ENCODE assay signal across 2 cellular contexts in the genomic region with DNA sequence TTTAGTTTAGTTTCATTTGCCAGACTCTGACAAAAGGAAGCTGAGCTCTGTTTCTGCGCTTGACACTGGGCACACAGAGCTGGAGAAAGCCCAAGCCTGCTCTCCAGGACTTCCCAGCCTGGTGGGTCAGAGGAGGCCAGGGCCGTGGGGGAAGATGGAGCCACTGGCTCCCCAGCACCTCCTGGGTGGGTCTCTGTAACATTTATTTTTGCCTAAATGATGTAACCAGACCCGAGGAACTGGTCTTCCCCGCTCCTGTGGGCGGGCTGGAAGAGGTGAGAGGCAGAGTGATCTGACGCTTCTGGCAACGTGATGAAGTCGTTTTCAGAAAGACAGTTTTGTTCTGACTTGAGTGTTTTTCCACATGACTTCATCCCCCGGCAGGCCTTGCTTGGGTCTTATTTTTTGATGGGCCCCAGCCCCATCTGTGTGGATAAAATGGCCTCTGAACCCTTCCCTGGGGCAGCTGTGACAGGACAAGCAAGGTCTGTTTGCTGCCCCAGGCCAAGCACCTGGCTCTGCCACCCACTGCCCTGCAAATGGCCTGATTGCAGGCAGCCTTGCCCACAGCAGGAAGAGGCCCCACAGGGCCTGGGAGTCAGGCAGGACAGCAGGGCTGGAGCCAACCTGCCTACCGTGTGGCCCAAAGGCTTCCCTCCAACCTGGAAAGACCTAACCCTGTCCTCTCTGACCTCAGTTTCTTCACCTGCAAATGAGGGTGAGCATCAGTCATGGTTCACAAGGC.
TF ChIP-seq lines count a peak whose summit lies in the region.

No MANE protein-coding gene starts in this region.

TF ChIP-seq in SK-N-SH treated with all-trans-retinoic acid at 6 μM for 48 hours, 23 proteins besides CTCF, POLR2A, EP300 and RAD21 (continued from another document):
- TF ChIP-seq, protein P1, sequence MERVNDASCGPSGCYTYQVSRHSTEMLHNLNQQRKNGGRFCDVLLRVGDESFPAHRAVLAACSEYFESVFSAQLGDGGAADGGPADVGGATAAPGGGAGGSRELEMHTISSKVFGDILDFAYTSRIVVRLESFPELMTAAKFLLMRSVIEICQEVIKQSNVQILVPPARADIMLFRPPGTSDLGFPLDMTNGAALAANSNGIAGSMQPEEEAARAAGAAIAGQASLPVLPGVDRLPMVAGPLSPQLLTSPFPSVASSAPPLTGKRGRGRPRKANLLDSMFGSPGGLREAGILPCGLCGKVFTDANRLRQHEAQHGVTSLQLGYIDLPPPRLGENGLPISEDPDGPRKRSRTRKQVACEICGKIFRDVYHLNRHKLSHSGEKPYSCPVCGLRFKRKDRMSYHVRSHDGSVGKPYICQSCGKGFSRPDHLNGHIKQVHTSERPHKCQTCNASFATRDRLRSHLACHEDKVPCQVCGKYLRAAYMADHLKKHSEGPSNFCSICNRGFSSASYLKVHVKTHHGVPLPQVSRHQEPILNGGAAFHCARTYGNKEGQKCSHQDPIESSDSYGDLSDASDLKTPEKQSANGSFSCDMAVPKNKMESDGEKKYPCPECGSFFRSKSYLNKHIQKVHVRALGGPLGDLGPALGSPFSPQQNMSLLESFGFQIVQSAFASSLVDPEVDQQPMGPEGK (CRISPR knock-in tag; IDR thresholded peaks at IDR 0.05; ENCODE audit: borderline replicate concordance) = no peak
- TF ChIP-seq SNAI2 (CRISPR knock-in tag; IDR thresholded peaks at IDR 0.05) (no peak), ZNF70 (CRISPR knock-in tag; IDR thresholded peaks at IDR 0.05) (no peak), ZNF8 (CRISPR knock-in tag; IDR thresholded peaks at IDR 0.05) (no peak), CSDC2 (CRISPR knock-in tag; IDR thresholded peaks at IDR 0.05) (no peak), BACH2 (CRISPR knock-in tag; IDR thresholded peaks at IDR 0.05; ENCODE audit: borderline replicate concordance) (no peak), RARB (CRISPR knock-in tag; IDR thresholded peaks at IDR 0.05) (no peak), OSR1 (CRISPR knock-in tag; IDR thresholded peaks at IDR 0.05) (no peak), ZFP3 (CRISPR knock-in tag; IDR thresholded peaks at IDR 0.05) (no peak), GLIS3 (CRISPR knock-in tag; IDR thresholded peaks at IDR 0.05) (no peak), ZC3H10 (CRISPR knock-in tag; IDR thresholded peaks at IDR 0.05) (no peak), ISL1 (CRISPR knock-in tag; IDR thresholded peaks at IDR 0.05) (no peak)
- TF ChIP-seq, protein P2, sequence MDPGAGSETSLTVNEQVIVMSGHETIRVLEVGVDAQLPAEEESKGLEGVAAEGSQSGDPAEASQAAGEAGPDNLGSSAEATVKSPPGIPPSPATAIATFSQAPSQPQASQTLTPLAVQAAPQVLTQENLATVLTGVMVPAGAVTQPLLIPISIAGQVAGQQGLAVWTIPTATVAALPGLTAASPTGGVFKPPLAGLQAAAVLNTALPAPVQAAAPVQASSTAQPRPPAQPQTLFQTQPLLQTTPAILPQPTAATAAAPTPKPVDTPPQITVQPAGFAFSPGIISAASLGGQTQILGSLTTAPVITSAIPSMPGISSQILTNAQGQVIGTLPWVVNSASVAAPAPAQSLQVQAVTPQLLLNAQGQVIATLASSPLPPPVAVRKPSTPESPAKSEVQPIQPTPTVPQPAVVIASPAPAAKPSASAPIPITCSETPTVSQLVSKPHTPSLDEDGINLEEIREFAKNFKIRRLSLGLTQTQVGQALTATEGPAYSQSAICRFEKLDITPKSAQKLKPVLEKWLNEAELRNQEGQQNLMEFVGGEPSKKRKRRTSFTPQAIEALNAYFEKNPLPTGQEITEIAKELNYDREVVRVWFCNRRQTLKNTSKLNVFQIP (CRISPR knock-in tag; IDR thresholded peaks at IDR 0.05; ENCODE audit: borderline replicate concordance, low read depth) = no peak
- TF ChIP-seq, protein P3, sequence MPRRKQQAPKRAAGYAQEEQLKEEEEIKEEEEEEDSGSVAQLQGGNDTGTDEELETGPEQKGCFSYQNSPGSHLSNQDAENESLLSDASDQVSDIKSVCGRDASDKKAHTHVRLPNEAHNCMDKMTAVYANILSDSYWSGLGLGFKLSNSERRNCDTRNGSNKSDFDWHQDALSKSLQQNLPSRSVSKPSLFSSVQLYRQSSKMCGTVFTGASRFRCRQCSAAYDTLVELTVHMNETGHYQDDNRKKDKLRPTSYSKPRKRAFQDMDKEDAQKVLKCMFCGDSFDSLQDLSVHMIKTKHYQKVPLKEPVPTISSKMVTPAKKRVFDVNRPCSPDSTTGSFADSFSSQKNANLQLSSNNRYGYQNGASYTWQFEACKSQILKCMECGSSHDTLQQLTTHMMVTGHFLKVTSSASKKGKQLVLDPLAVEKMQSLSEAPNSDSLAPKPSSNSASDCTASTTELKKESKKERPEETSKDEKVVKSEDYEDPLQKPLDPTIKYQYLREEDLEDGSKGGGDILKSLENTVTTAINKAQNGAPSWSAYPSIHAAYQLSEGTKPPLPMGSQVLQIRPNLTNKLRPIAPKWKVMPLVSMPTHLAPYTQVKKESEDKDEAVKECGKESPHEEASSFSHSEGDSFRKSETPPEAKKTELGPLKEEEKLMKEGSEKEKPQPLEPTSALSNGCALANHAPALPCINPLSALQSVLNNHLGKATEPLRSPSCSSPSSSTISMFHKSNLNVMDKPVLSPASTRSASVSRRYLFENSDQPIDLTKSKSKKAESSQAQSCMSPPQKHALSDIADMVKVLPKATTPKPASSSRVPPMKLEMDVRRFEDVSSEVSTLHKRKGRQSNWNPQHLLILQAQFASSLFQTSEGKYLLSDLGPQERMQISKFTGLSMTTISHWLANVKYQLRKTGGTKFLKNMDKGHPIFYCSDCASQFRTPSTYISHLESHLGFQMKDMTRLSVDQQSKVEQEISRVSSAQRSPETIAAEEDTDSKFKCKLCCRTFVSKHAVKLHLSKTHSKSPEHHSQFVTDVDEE (CRISPR knock-in tag; IDR thresholded peaks at IDR 0.05) = no peak

TF ChIP-seq in WTC11, 78 proteins besides CTCF, POLR2A, EP300 and RAD21 (continued from another document):
- TF ChIP-seq, protein P4, sequence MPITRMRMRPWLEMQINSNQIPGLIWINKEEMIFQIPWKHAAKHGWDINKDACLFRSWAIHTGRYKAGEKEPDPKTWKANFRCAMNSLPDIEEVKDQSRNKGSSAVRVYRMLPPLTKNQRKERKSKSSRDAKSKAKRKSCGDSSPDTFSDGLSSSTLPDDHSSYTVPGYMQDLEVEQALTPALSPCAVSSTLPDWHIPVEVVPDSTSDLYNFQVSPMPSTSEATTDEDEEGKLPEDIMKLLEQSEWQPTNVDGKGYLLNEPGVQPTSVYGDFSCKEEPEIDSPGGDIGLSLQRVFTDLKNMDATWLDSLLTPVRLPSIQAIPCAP (CRISPR knock-in tag; IDR thresholded peaks at IDR 0.05) = no peak
- TF ChIP-seq ZBTB21 (CRISPR knock-in tag; IDR thresholded peaks at IDR 0.05; ENCODE audit: borderline replicate concordance) (no peak), TEAD4 (CRISPR knock-in tag; IDR thresholded peaks at IDR 0.05) (no peak), ETV6 (CRISPR knock-in tag; IDR thresholded peaks at IDR 0.05) (no peak), NFATC4 (CRISPR knock-in tag; IDR thresholded peaks at IDR 0.05) (no peak), JAZF1 (CRISPR knock-in tag; IDR thresholded peaks at IDR 0.05) (no peak), CREB1 (CRISPR knock-in tag; IDR thresholded peaks at IDR 0.05) (no peak), NR2C2 (CRISPR knock-in tag; IDR thresholded peaks at IDR 0.05) (no peak)
- TF ChIP-seq, protein P5, sequence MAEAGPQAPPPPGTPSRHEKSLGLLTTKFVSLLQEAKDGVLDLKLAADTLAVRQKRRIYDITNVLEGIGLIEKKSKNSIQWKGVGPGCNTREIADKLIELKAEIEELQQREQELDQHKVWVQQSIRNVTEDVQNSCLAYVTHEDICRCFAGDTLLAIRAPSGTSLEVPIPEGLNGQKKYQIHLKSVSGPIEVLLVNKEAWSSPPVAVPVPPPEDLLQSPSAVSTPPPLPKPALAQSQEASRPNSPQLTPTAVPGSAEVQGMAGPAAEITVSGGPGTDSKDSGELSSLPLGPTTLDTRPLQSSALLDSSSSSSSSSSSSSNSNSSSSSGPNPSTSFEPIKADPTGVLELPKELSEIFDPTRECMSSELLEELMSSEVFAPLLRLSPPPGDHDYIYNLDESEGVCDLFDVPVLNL (CRISPR knock-in tag; IDR thresholded peaks at IDR 0.05; ENCODE audit: borderline replicate concordance, low read depth) = no peak
- TF ChIP-seq, protein P6, sequence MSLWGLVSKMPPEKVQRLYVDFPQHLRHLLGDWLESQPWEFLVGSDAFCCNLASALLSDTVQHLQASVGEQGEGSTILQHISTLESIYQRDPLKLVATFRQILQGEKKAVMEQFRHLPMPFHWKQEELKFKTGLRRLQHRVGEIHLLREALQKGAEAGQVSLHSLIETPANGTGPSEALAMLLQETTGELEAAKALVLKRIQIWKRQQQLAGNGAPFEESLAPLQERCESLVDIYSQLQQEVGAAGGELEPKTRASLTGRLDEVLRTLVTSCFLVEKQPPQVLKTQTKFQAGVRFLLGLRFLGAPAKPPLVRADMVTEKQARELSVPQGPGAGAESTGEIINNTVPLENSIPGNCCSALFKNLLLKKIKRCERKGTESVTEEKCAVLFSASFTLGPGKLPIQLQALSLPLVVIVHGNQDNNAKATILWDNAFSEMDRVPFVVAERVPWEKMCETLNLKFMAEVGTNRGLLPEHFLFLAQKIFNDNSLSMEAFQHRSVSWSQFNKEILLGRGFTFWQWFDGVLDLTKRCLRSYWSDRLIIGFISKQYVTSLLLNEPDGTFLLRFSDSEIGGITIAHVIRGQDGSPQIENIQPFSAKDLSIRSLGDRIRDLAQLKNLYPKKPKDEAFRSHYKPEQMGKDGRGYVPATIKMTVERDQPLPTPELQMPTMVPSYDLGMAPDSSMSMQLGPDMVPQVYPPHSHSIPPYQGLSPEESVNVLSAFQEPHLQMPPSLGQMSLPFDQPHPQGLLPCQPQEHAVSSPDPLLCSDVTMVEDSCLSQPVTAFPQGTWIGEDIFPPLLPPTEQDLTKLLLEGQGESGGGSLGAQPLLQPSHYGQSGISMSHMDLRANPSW (CRISPR knock-in tag; conservative IDR thresholded peaks at IDR 0.05; ENCODE audit: low read depth) = no peak
- TF ChIP-seq, protein P7, sequence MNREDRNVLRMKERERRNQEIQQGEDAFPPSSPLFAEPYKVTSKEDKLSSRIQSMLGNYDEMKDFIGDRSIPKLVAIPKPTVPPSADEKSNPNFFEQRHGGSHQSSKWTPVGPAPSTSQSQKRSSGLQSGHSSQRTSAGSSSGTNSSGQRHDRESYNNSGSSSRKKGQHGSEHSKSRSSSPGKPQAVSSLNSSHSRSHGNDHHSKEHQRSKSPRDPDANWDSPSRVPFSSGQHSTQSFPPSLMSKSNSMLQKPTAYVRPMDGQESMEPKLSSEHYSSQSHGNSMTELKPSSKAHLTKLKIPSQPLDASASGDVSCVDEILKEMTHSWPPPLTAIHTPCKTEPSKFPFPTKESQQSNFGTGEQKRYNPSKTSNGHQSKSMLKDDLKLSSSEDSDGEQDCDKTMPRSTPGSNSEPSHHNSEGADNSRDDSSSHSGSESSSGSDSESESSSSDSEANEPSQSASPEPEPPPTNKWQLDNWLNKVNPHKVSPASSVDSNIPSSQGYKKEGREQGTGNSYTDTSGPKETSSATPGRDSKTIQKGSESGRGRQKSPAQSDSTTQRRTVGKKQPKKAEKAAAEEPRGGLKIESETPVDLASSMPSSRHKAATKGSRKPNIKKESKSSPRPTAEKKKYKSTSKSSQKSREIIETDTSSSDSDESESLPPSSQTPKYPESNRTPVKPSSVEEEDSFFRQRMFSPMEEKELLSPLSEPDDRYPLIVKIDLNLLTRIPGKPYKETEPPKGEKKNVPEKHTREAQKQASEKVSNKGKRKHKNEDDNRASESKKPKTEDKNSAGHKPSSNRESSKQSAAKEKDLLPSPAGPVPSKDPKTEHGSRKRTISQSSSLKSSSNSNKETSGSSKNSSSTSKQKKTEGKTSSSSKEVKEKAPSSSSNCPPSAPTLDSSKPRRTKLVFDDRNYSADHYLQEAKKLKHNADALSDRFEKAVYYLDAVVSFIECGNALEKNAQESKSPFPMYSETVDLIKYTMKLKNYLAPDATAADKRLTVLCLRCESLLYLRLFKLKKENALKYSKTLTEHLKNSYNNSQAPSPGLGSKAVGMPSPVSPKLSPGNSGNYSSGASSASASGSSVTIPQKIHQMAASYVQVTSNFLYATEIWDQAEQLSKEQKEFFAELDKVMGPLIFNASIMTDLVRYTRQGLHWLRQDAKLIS (CRISPR knock-in tag; IDR thresholded peaks at IDR 0.05; ENCODE audit: borderline replicate concordance) = no peak
TF ChIP-seq in WTC11: peak in this region for 0.
